Comparison of ENCODE assay signal across 34 cellular contexts in the genomic region with DNA sequence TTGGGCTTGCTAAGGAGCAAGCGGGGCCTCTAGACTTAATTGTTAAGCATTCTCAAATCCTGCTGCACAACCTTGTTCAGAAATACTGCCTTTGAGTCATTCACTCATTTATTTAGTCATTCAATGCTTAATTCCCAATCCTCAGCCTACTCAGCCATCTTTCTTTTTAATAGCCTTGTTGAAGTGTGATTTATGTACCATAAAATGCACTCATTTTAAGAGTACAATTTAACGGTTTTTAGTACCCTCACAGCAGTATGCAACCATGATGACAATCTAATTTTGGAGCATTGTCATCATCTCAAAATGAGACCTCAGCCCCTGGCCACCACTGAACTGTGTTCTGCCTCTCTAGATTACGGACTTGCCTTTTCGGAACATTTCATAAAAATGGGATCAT.
"Had no signal": no experiment of that assay in that cellular context is flagged by ENCODE, and none has a peak within 500 bp of the region (broad histone marks: within the 10 kb centered on the region; RNA-seq: fewer than 3 reads in every experiment).

No MANE protein-coding gene starts in this region.

- H3K4me3 ChIP-seq: MG63 had no signal

- H3K36me3 ChIP-seq: MG63 had no signal

- DNase-seq: Karpas-422, Kasumi-1, MG63, MM.1S, MV-4-11, NCI-H1048, NCI-H1092, NCI-H1092 treated with DMSO at 0.1 percent for 48 hours, NCI-H1105, NCI-H1105 treated with DMSO at 0.1 percent for 48 hours, NCI-H1417 treated with DMSO at 0.1 percent for 48 hours, NCI-H1436, NCI-H1436 treated with DMSO at 0.1 percent for 48 hours, NCI-H146, NCI-H1694, NCI-H1694 treated with DMSO at 0.1 percent for 48 hours, NCI-H187, NCI-H187 treated with DMSO at 0.1 percent for 48 hours, NCI-H1930, NCI-H2029, NCI-H2029 treated with DMSO at 0.1 percent for 48 hours, NCI-H2081, NCI-H2081 treated with DMSO at 0.1 percent for 48 hours, NCI-H2107, NCI-H2171, NCI-H2171 treated with DMSO at 0.1 percent for 48 hours, NCI-H2227 treated with DMSO at 0.1 percent for 48 hours, NCI-H226, NCI-H345, NCI-H446, NCI-H510A, NCI-H510A treated with DMSO at 0.1 percent for 48 hours, NCI-H524, NCI-H524 treated with DMSO at 0.1 percent for 48 hours had no signal

- H3K9me3 ChIP-seq: MG63 had no signal
